30 cellular contexts compared by ENCODE assay signal in genomic region chr6:97501875-97502274, GRCh38.
DNase-seq lines count a peak whose midpoint lies in the region; ATAC-seq and TF ChIP-seq lines count a peak whose summit lies in the region.
"Had no signal": no experiment of that assay in that cellular context is flagged by ENCODE, and none has a peak within 500 bp of the region (broad histone marks: within the 10 kb centered on the region; RNA-seq: fewer than 3 reads in every experiment).

No MANE protein-coding gene starts in this region.

- H3K9me3 Mint-ChIP-seq in HFFc6: no peaks in the 10 kb centered on the region
- H3K9me3 Mint-ChIP-seq in endodermal cell: no peaks in the 10 kb centered on the region
- no peaks in the 10 kb centered on the region for H3K9me3 Mint-ChIP-seq in activated CD4-positive, alpha-beta memory T cell treated with anti-CD3 and anti-CD28 coated beads, Interleukin-2, amount 10 ng/mL, durations not matched to agents 7 days and 5 days
- H3K9me3 Mint-ChIP-seq: activated B cell treated with CpG ODN at 0.5 μM for 24 hours; CD4-positive, alpha-beta T cell; GM23338; natural killer cell had no signal

- no peaks in the 10 kb centered on the region for H3K36me3 ChIP-seq in RWPE2 (ENCODE audit: low read depth)
- H3K36me3 ChIP-seq in suprapubic skin: no peaks in the 10 kb centered on the region
- no peaks in the 10 kb centered on the region for H3K36me3 ChIP-seq in endodermal cell (ENCODE audit: control insufficient read depth, insufficient read depth, low read length)
- H3K36me3 ChIP-seq: esophagus squamous epithelium, pancreas, uterus had no signal

- H3K27me3 Mint-ChIP-seq in HFFc6 (ENCODE audit: insufficient read depth) (peaks cover 3% of the 10 kb centered on the region; the same call in 1 of the 2 replicates), endodermal cell (ENCODE audit: insufficient read depth) (no peaks in the 10 kb centered on the region)
- H3K27me3 Mint-ChIP-seq in activated CD4-positive, alpha-beta memory T cell treated with anti-CD3 and anti-CD28 coated beads, Interleukin-2, amount 10 ng/mL, durations not matched to agents 7 days and 5 days: peaks cover 8% of the 10 kb centered on the region

- peaks cover 16% of the 10 kb centered on the region for H3K27me3 ChIP-seq in RWPE2 (ENCODE audit: insufficient read depth, poor library complexity, severe bottlenecking)
- no peaks in the 10 kb centered on the region for H3K27me3 ChIP-seq in suprapubic skin
- no peaks in the 10 kb centered on the region for H3K27me3 ChIP-seq in endodermal cell (ENCODE audit: control insufficient read depth, insufficient read depth, low read length, poor library complexity, severe bottlenecking)
- H3K27me3 ChIP-seq: uterus had no signal

- TF ChIP-seq POLR2A in suprapubic skin (IDR thresholded peaks at IDR 0.05): no peak

- H3K27ac ChIP-seq in RWPE2 (ENCODE audit: poor library complexity, severe bottlenecking) (no peak overlapping the region), suprapubic skin (no peak overlapping the region), endodermal cell (ENCODE audit: low read depth, low read length) (no peak overlapping the region)
- H3K27ac ChIP-seq: esophagus squamous epithelium, pancreas, uterus had no signal

- intact Hi-C loops in head of caudate nucleus (cut with DNase I): no loop called here

- peak; percentile 16 for DNase-seq in A172 (ENCODE audit: low spot score)
- no peak for DNase-seq in HFFc6
- DNase-seq in RWPE2 (ENCODE audit: low spot score): no peak
- peak in 27 of 42 donors; percentile 5 to 55 (median 24) for DNase-seq in head of caudate nucleus
- no peak for DNase-seq in suprapubic skin (ENCODE audit: low spot score in 2 of 2)
- DNase-seq in endodermal cell: no peak
- DNase-seq in activated CD4-positive, alpha-beta memory T cell treated with anti-CD3 and anti-CD28 coated beads, Interleukin-2, amount 10 ng/mL, durations not matched to agents 7 days and 5 days: no peak
- DNase-seq: activated B cell treated with CpG ODN at 0.5 μM for 24 hours; activated CD4-positive, alpha-beta T cell treated with anti-CD3 and anti-CD28 coated beads, Interleukin-2, amount 50 U/mL, for 48 hours; activated naive CD4-positive, alpha-beta T cell; activated T-cell treated with anti-CD3 and anti-CD28 coated beads, Interleukin-2, amount 50 U/mL, for 1 hour; CD4-positive, alpha-beta T cell; central memory CD4-positive, alpha-beta T cell; DMS53; effector CD4-positive, alpha-beta T cell; esophagus squamous epithelium; mesendoderm; natural killer cell; NCI-H1048; NCI-H2029 treated with DMSO at 0.1 percent for 48 hours; NCI-H524 treated with DMSO at 0.1 percent for 48 hours; pancreas; SHP77 treated with DMSO at 0.1 percent for 48 hours; stimulated activated CD4-positive, alpha-beta T cell treated with anti-CD3 and anti-CD28 coated beads, Interleukin-15, amount 100 ng/mL, for 24 hours; T-helper 2 cell; uterus had no signal

- H3K4me1 Mint-ChIP-seq in HFFc6 (ENCODE audit: low read depth) (no peaks in the 10 kb centered on the region), endodermal cell (no peaks in the 10 kb centered on the region)
- H3K4me1 Mint-ChIP-seq in activated CD4-positive, alpha-beta memory T cell treated with anti-CD3 and anti-CD28 coated beads, Interleukin-2, amount 10 ng/mL, durations not matched to agents 7 days and 5 days: no peaks in the 10 kb centered on the region
- H3K4me1 Mint-ChIP-seq: activated B cell treated with CpG ODN at 0.5 μM for 24 hours, GM23338, natural killer cell had no signal

- H3K4me3 ChIP-seq in RWPE2 (ENCODE audit: severe bottlenecking) (no peak overlapping the region), suprapubic skin (no peak overlapping the region), endodermal cell (ENCODE audit: low read length) (no peak overlapping the region)
- H3K4me3 ChIP-seq: esophagus squamous epithelium, GM12878, GM23338, pancreas, uterus had no signal

- TF ChIP-seq CTCF in HFFc6 (IDR thresholded peaks at IDR 0.05) (no peak; the same call in 1 of the 2 replicates), RWPE2 (IDR thresholded peaks at IDR 0.05; ENCODE audit: poor library complexity, severe bottlenecking) (peak; percentile 12), suprapubic skin (IDR thresholded peaks at IDR 0.05) (no peak), endodermal cell (conservative IDR thresholded peaks at IDR 0.05) (no peak)

- H3K9ac ChIP-seq in endodermal cell (ENCODE audit: extremely low read depth, low read length, poor library complexity, severe bottlenecking): no peak overlapping the region

- H3K4me1 ChIP-seq in RWPE2 (ENCODE audit: insufficient read depth, poor library complexity, severe bottlenecking): no peaks in the 10 kb centered on the region
- H3K4me1 ChIP-seq in suprapubic skin: no peaks in the 10 kb centered on the region
- H3K4me1 ChIP-seq in endodermal cell (ENCODE audit: control insufficient read depth, insufficient read depth, low read length): no peaks in the 10 kb centered on the region
- H3K4me1 ChIP-seq: esophagus squamous epithelium, pancreas, uterus had no signal

- H3K36me3 Mint-ChIP-seq in HFFc6 (ENCODE audit: low read depth) (no peaks in the 10 kb centered on the region), endodermal cell (ENCODE audit: low read depth) (no peaks in the 10 kb centered on the region)
- no peaks in the 10 kb centered on the region for H3K36me3 Mint-ChIP-seq in activated CD4-positive, alpha-beta memory T cell treated with anti-CD3 and anti-CD28 coated beads, Interleukin-2, amount 10 ng/mL, durations not matched to agents 7 days and 5 days (ENCODE audit: low read depth)
- H3K36me3 Mint-ChIP-seq: natural killer cell had no signal

- H3K4me3 Mint-ChIP-seq in HFFc6: peak overlapping the region; percentile 13; the same call in 1 of the 2 replicates
- no peak overlapping the region for H3K4me3 Mint-ChIP-seq in endodermal cell
- no peak overlapping the region for H3K4me3 Mint-ChIP-seq in activated CD4-positive, alpha-beta memory T cell treated with anti-CD3 and anti-CD28 coated beads, Interleukin-2, amount 10 ng/mL, durations not matched to agents 7 days and 5 days
- H3K4me3 Mint-ChIP-seq: activated B cell treated with CpG ODN at 0.5 μM for 24 hours; CD4-positive, alpha-beta T cell; GM23338; natural killer cell had no signal

- no peak for TF ChIP-seq EP300 in suprapubic skin (IDR thresholded peaks at IDR 0.05)

- no peak for ATAC-seq in RWPE2 (ENCODE audit: low read depth)
- no peak for ATAC-seq in GM21737 (IDR thresholded peaks at IDR 0.05; ENCODE audit: unreplicated experiment)
- ATAC-seq: GM12878, GM23338, natural killer cell, pancreas, sciatic nerve had no signal

- WGBS in suprapubic skin: 27% methylated on average over 2 of the region's 2 CpGs
- 99 to 100% methylated on average over 1 to 2 of the region's 2 CpGs for whole genome bisulfite sequencing in endodermal cell (ENCODE audit: insufficient coverage in 1 of 2, insufficient read length in 1 of 2), 2 experiments

- no peaks in the 10 kb centered on the region for H3K9me3 ChIP-seq in RWPE2 (ENCODE audit: severe bottlenecking)
- H3K9me3 ChIP-seq in suprapubic skin: no peaks in the 10 kb centered on the region
- H3K9me3 ChIP-seq in endodermal cell (ENCODE audit: control insufficient read depth, low read length): no peaks in the 10 kb centered on the region
- H3K9me3 ChIP-seq: esophagus squamous epithelium, pancreas, uterus had no signal

- H3K27ac Mint-ChIP-seq in HFFc6 (no peak overlapping the region), endodermal cell (no peak overlapping the region)
- H3K27ac Mint-ChIP-seq in activated CD4-positive, alpha-beta memory T cell treated with anti-CD3 and anti-CD28 coated beads, Interleukin-2, amount 10 ng/mL, durations not matched to agents 7 days and 5 days: no peak overlapping the region
- H3K27ac Mint-ChIP-seq: activated B cell treated with CpG ODN at 0.5 μM for 24 hours; CD4-positive, alpha-beta T cell; GM23338; natural killer cell had no signal

- CTCF ChIA-PET in activated CD4-positive, alpha-beta memory T cell treated with anti-CD3 and anti-CD28 coated beads, Interleukin-2, amount 10 ng/mL, durations not matched to agents 7 days and 5 days (lab: Charles Lee): no interaction called here

- POLR2A ChIA-PET in activated CD4-positive, alpha-beta memory T cell treated with anti-CD3 and anti-CD28 coated beads, Interleukin-2, amount 10 ng/mL, durations not matched to agents 7 days and 5 days (lab: Charles Lee): no interaction called here

Comparison
In these comparisons a context has a peak if more than half of its experiments do, and no peak if none do; other contexts are left out.
1. DNase-seq: peak in A172 (single experiment) and head of caudate nucleus (27 of 42); none in HFFc6 (single experiment), RWPE2 (single experiment), suprapubic skin (0 of 2), endodermal cell (single experiment) and activated CD4-positive, alpha-beta memory T cell treated with anti-CD3 and anti-CD28 coated beads, Interleukin-2, amount 10 ng/mL, durations not matched to agents 7 days and 5 days (single experiment).